ENCODE assay signal across 1 cellular context in the genomic region with DNA sequence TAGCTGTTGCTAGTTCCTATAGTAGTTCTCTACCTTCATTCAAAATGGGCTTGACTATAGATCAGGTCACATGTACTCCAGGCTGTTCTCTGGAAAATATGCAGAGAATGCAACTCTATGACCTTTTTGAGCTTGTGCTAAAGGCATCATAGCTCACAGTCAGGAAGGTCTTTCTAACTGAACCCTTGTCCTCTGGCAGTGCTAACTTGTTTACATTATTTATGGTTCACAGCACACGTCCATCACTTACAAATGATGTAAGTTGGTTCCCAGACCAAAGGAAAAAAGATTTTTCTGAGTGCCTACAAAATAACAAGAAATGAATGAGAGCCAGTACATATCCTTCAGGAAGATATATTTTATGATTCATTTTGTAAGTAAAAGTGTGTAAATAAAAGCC.
TF ChIP-seq lines count a peak whose summit lies in the region.

No MANE protein-coding gene starts in this region.

TF ChIP-seq in HepG2, 621 proteins besides CTCF, POLR2A, EP300 and RAD21 (continued from another document and continues in another):
- TF ChIP-seq, protein P1, sequence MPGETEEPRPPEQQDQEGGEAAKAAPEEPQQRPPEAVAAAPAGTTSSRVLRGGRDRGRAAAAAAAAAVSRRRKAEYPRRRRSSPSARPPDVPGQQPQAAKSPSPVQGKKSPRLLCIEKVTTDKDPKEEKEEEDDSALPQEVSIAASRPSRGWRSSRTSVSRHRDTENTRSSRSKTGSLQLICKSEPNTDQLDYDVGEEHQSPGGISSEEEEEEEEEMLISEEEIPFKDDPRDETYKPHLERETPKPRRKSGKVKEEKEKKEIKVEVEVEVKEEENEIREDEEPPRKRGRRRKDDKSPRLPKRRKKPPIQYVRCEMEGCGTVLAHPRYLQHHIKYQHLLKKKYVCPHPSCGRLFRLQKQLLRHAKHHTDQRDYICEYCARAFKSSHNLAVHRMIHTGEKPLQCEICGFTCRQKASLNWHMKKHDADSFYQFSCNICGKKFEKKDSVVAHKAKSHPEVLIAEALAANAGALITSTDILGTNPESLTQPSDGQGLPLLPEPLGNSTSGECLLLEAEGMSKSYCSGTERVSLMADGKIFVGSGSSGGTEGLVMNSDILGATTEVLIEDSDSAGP (CRISPR knock-in tag; IDR thresholded peaks at IDR 0.05; ENCODE audit: borderline replicate concordance) = no peak; the same call in 1 of the 2 replicates
- peak; percentile 93 for TF ChIP-seq BCL6 (CRISPR knock-in tag; IDR thresholded peaks at IDR 0.05)
- peak; percentile 49; the same call in 1 of the 2 replicates for TF ChIP-seq YEATS4 (CRISPR knock-in tag; IDR thresholded peaks at IDR 0.05; ENCODE audit: borderline replicate concordance)
- no peak for TF ChIP-seq ZNF569 (CRISPR knock-in tag; IDR thresholded peaks at IDR 0.05; ENCODE audit: borderline replicate concordance)
- TF ChIP-seq ZNF792 (CRISPR knock-in tag; IDR thresholded peaks at IDR 0.05) = peak; percentile 56; the same call in 1 of the 2 replicates
- 0 out of 2 replicates have a peak, but pooled peaks have one; percentile 48 for TF ChIP-seq ZMAT3 (CRISPR knock-in tag; conservative IDR thresholded peaks at IDR 0.05)
- TF ChIP-seq, protein P2, sequence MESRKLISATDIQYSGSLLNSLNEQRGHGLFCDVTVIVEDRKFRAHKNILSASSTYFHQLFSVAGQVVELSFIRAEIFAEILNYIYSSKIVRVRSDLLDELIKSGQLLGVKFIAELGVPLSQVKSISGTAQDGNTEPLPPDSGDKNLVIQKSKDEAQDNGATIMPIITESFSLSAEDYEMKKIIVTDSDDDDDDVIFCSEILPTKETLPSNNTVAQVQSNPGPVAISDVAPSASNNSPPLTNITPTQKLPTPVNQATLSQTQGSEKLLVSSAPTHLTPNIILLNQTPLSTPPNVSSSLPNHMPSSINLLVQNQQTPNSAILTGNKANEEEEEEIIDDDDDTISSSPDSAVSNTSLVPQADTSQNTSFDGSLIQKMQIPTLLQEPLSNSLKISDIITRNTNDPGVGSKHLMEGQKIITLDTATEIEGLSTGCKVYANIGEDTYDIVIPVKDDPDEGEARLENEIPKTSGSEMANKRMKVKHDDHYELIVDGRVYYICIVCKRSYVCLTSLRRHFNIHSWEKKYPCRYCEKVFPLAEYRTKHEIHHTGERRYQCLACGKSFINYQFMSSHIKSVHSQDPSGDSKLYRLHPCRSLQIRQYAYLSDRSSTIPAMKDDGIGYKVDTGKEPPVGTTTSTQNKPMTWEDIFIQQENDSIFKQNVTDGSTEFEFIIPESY (CRISPR knock-in tag; IDR thresholded peaks at IDR 0.05) = no peak
- TF ChIP-seq JUN (CRISPR knock-in tag; IDR thresholded peaks at IDR 0.05) = peak; percentile 31; the same call in 1 of the 2 replicates
- no peak for TF ChIP-seq ZFP82 (CRISPR knock-in tag; IDR thresholded peaks at IDR 0.05; ENCODE audit: borderline replicate concordance)
- TF ChIP-seq ATAD3A (CRISPR knock-in tag; IDR thresholded peaks at IDR 0.05) = no peak
- TF ChIP-seq MZF1 (CRISPR knock-in tag; IDR thresholded peaks at IDR 0.05; ENCODE audit: borderline replicate concordance) = no peak
- TF ChIP-seq ZNF652 (CRISPR knock-in tag; IDR thresholded peaks at IDR 0.05; ENCODE audit: borderline replicate concordance, low read depth) = peak; percentile 16; the same call in 1 of the 2 replicates
- TF ChIP-seq CC2D1A (CRISPR knock-in tag; IDR thresholded peaks at IDR 0.05) = no peak
- TF ChIP-seq ZNF776 (CRISPR knock-in tag; IDR thresholded peaks at IDR 0.05) = no peak
- TF ChIP-seq ZNF10 (CRISPR knock-in tag; IDR thresholded peaks at IDR 0.05; ENCODE audit: borderline replicate concordance, low read depth) = no peak
- peak; percentile 90 for TF ChIP-seq HOXA5 (CRISPR knock-in tag; IDR thresholded peaks at IDR 0.05)
- TF ChIP-seq ZNF790 (CRISPR knock-in tag; IDR thresholded peaks at IDR 0.05; ENCODE audit: borderline replicate concordance) = no peak
- TF ChIP-seq, protein P3, sequence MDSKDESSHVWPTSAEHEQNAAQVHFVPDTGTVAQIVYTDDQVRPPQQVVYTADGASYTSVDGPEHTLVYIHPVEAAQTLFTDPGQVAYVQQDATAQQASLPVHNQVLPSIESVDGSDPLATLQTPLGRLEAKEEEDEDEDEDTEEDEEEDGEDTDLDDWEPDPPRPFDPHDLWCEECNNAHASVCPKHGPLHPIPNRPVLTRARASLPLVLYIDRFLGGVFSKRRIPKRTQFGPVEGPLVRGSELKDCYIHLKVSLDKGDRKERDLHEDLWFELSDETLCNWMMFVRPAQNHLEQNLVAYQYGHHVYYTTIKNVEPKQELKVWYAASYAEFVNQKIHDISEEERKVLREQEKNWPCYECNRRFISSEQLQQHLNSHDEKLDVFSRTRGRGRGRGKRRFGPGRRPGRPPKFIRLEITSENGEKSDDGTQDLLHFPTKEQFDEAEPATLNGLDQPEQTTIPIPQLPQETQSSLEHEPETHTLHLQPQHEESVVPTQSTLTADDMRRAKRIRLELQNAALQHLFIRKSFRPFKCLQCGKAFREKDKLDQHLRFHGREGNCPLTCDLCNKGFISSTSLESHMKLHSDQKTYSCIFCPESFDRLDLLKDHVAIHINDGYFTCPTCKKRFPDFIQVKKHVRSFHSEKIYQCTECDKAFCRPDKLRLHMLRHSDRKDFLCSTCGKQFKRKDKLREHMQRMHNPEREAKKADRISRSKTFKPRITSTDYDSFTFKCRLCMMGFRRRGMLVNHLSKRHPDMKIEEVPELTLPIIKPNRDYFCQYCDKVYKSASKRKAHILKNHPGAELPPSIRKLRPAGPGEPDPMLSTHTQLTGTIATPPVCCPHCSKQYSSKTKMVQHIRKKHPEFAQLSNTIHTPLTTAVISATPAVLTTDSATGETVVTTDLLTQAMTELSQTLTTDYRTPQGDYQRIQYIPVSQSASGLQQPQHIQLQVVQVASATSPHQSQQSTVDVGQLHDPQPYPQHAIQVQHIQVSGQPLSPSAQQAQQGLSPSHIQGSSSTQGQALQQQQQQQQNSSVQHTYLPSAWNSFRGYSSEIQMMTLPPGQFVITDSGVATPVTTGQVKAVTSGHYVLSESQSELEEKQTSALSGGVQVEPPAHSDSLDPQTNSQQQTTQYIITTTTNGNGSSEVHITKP (CRISPR knock-in tag; IDR thresholded peaks at IDR 0.05; ENCODE audit: low read depth) = peak; percentile 91
- no peak for TF ChIP-seq SIN3B (IDR thresholded peaks at IDR 0.05; ENCODE audit: low read length)
- TF ChIP-seq MIER3 (CRISPR knock-in tag; IDR thresholded peaks at IDR 0.05; ENCODE audit: borderline replicate concordance) = peak; percentile 95; the same call in 1 of the 2 replicates
- TF ChIP-seq KAT7 (CRISPR knock-in tag; IDR thresholded peaks at IDR 0.05; ENCODE audit: borderline replicate concordance) = peak; percentile 42; the same call in 1 of the 2 replicates
- peak; percentile 84 for TF ChIP-seq ASH2L (IDR thresholded peaks at IDR 0.05; ENCODE audit: insufficient read length, low read depth, low read length)
- TF ChIP-seq, protein P4, sequence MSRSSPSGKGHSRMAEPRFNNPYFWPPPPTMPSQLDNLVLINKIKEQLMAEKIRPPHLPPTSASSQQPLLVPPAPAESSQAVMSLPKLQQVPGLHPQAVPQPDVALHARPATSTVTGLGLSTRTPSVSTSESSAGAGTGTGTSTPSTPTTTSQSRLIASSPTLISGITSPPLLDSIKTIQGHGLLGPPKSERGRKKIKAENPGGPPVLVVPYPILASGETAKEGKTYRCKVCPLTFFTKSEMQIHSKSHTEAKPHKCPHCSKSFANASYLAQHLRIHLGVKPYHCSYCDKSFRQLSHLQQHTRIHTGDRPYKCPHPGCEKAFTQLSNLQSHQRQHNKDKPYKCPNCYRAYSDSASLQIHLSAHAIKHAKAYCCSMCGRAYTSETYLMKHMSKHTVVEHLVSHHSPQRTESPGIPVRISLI (CRISPR knock-in tag; IDR thresholded peaks at IDR 0.05; ENCODE audit: borderline replicate concordance) = no peak
- peak; percentile 78; the same call in 1 of the 2 replicates for TF ChIP-seq TBX3 (IDR thresholded peaks at IDR 0.05; ENCODE audit: borderline replicate concordance)
- TF ChIP-seq, protein P5, sequence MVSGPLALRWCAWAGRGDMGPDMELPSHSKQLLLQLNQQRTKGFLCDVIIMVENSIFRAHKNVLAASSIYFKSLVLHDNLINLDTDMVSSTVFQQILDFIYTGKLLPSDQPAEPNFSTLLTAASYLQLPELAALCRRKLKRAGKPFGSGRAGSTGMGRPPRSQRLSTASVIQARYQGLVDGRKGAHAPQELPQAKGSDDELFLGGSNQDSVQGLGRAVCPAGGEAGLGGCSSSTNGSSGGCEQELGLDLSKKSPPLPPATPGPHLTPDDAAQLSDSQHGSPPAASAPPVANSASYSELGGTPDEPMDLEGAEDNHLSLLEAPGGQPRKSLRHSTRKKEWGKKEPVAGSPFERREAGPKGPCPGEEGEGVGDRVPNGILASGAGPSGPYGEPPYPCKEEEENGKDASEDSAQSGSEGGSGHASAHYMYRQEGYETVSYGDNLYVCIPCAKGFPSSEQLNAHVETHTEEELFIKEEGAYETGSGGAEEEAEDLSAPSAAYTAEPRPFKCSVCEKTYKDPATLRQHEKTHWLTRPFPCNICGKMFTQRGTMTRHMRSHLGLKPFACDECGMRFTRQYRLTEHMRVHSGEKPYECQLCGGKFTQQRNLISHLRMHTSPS (CRISPR knock-in tag; IDR thresholded peaks at IDR 0.05; ENCODE audit: low read depth) = peak; percentile 57; the same call in 1 of the 2 replicates
- no peak for TF ChIP-seq IKZF4 (CRISPR knock-in tag; IDR thresholded peaks at IDR 0.05; ENCODE audit: borderline replicate concordance, low read depth, not compliant biosample characterization)
- TF ChIP-seq, protein P6, sequence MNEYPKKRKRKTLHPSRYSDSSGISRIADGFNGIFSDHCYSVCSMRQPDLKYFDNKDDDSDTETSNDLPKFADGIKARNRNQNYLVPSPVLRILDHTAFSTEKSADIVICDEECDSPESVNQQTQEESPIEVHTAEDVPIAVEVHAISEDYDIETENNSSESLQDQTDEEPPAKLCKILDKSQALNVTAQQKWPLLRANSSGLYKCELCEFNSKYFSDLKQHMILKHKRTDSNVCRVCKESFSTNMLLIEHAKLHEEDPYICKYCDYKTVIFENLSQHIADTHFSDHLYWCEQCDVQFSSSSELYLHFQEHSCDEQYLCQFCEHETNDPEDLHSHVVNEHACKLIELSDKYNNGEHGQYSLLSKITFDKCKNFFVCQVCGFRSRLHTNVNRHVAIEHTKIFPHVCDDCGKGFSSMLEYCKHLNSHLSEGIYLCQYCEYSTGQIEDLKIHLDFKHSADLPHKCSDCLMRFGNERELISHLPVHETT (CRISPR knock-in tag; conservative IDR thresholded peaks at IDR 0.05) = no peak; the same call in 1 of the 2 replicates
- no peak for TF ChIP-seq SCMH1 (CRISPR knock-in tag; IDR thresholded peaks at IDR 0.05; ENCODE audit: borderline replicate concordance)
- no peak for TF ChIP-seq KLF15 (CRISPR knock-in tag; IDR thresholded peaks at IDR 0.05; ENCODE audit: borderline replicate concordance)
- no peak for TF ChIP-seq POLR2AphosphoS5 (IDR thresholded peaks at IDR 0.05; ENCODE audit: low read depth, low read length)
- TF ChIP-seq ZNF383 (CRISPR knock-in tag; IDR thresholded peaks at IDR 0.05; ENCODE audit: borderline replicate concordance) = no peak
- TF ChIP-seq, protein P7, sequence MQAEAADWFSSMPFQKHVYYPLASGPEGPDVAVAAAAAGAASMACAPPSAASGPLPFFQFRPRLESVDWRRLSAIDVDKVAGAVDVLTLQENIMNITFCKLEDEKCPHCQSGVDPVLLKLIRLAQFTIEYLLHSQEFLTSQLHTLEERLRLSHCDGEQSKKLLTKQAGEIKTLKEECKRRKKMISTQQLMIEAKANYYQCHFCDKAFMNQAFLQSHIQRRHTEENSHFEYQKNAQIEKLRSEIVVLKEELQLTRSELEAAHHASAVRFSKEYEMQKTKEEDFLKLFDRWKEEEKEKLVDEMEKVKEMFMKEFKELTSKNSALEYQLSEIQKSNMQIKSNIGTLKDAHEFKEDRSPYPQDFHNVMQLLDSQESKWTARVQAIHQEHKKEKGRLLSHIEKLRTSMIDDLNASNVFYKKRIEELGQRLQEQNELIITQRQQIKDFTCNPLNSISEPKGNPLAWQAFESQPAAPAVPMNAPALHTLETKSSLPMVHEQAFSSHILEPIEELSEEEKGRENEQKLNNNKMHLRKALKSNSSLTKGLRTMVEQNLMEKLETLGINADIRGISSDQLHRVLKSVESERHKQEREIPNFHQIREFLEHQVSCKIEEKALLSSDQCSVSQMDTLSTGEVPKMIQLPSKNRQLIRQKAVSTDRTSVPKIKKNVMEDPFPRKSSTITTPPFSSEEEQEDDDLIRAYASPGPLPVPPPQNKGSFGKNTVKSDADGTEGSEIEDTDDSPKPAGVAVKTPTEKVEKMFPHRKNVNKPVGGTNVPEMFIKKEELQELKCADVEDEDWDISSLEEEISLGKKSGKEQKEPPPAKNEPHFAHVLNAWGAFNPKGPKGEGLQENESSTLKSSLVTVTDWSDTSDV (CRISPR knock-in tag; IDR thresholded peaks at IDR 0.05) = no peak
- TF ChIP-seq ZNF577 (CRISPR knock-in tag; IDR thresholded peaks at IDR 0.05; ENCODE audit: borderline replicate concordance, low read depth) = no peak
- TF ChIP-seq SETDB1 (CRISPR knock-in tag; IDR thresholded peaks at IDR 0.05; ENCODE audit: borderline replicate concordance) = no peak
- no peak for TF ChIP-seq MAFG (CRISPR knock-in tag; IDR thresholded peaks at IDR 0.05)
- TF ChIP-seq RXRB (CRISPR knock-in tag; IDR thresholded peaks at IDR 0.05; ENCODE audit: borderline replicate concordance) = peak; percentile 98
- no peak for TF ChIP-seq POLR2AphosphoS2 (IDR thresholded peaks at IDR 0.05; ENCODE audit: low read depth, low read length)
- TF ChIP-seq ZNF816 (CRISPR knock-in tag; IDR thresholded peaks at IDR 0.05; ENCODE audit: borderline replicate concordance) = peak; percentile 35; the same call in 1 of the 2 replicates
- TF ChIP-seq SMARCE1 (IDR thresholded peaks at IDR 0.05; ENCODE audit: borderline replicate concordance) = peak; percentile 50; the same call in 1 of the 2 replicates
- 0 out of 2 replicates have a peak, but pooled peaks have one; percentile 41 for TF ChIP-seq ZNF761 (CRISPR knock-in tag; conservative IDR thresholded peaks at IDR 0.05)
- 0 out of 2 replicates have a peak, but pooled peaks have one; percentile 44 for TF ChIP-seq ZFP90 (CRISPR knock-in tag; IDR thresholded peaks at IDR 0.05; ENCODE audit: borderline replicate concordance)
- TF ChIP-seq CBX2 (IDR thresholded peaks at IDR 0.05; ENCODE audit: low read depth, low read length) = no peak
- no peak for TF ChIP-seq CBX2 (CRISPR knock-in tag; IDR thresholded peaks at IDR 0.05; ENCODE audit: low read depth)
- TF ChIP-seq, protein P8, sequence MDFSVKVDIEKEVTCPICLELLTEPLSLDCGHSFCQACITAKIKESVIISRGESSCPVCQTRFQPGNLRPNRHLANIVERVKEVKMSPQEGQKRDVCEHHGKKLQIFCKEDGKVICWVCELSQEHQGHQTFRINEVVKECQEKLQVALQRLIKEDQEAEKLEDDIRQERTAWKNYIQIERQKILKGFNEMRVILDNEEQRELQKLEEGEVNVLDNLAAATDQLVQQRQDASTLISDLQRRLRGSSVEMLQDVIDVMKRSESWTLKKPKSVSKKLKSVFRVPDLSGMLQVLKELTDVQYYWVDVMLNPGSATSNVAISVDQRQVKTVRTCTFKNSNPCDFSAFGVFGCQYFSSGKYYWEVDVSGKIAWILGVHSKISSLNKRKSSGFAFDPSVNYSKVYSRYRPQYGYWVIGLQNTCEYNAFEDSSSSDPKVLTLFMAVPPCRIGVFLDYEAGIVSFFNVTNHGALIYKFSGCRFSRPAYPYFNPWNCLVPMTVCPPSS (IDR thresholded peaks at IDR 0.05) = no peak
- no peak for TF ChIP-seq MTF2 (CRISPR knock-in tag; IDR thresholded peaks at IDR 0.05; ENCODE audit: borderline replicate concordance)
- no peak for TF ChIP-seq ZNF530 (CRISPR knock-in tag; IDR thresholded peaks at IDR 0.05; ENCODE audit: low read depth)
- TF ChIP-seq ZNF605 (CRISPR knock-in tag; IDR thresholded peaks at IDR 0.05) = no peak
- no peak for TF ChIP-seq ZNF432 (CRISPR knock-in tag; IDR thresholded peaks at IDR 0.05; ENCODE audit: borderline replicate concordance)
